In genomic region chr12:47837190-47838171, GRCh38 we compare ENCODE assay signal across 8 cellular contexts. TPM values are rescaled to one million over a fixed set of nuclear protein-coding genes. Genes with fewer than 3 reads are reported as not detected.
A peak's percentile ranks its signal among the peaks of the same experiment; 100 is the strongest.
DNase-seq lines count a peak whose midpoint lies in the region; ATAC-seq and TF ChIP-seq lines count a peak whose summit lies in the region.

No MANE protein-coding gene starts in this region.

- peaks cover 61% of the 10 kb centered on the region for H3K4me1 Mint-ChIP-seq in activated naive CD4-positive, alpha-beta T cell treated with anti-CD3 and anti-CD28 coated beads for 36 hours (ENCODE audit: low read depth)

- no peak overlapping the region for H3K4me3 ChIP-seq in DND-41 (ENCODE audit: low read depth in 1 of 2, low read length in 2 of 2)
- no peak overlapping the region for H3K4me3 ChIP-seq in ovary

- H2AFZ ChIP-seq in DND-41 (ENCODE audit: low read depth, low read length) = no peak overlapping the region

- no peaks in the 10 kb centered on the region for H3K9me3 Mint-ChIP-seq in activated naive CD4-positive, alpha-beta T cell treated with anti-CD3 and anti-CD28 coated beads for 36 hours

- 59 to 63% (median 60%) methylated on average over 13 of the region's 13 CpGs for WGBS in ovary, 3 donors

- no peaks in the 10 kb centered on the region for H3K27me3 Mint-ChIP-seq in activated naive CD4-positive, alpha-beta T cell treated with anti-CD3 and anti-CD28 coated beads for 36 hours (ENCODE audit: low read depth)

- TF ChIP-seq EP300 in ovary (IDR thresholded peaks at IDR 0.05) = no peak

- ATAC-seq in DND-41 (ENCODE audit: insufficient read depth, low read depth) (0 out of 3 replicates have a peak, but pooled peaks have one; percentile 23), GM18517 (IDR thresholded peaks at IDR 0.05; ENCODE audit: unreplicated experiment) (no peak), GM19351 (IDR thresholded peaks at IDR 0.05; ENCODE audit: unreplicated experiment) (no peak)

- H3K27ac Mint-ChIP-seq in activated naive CD4-positive, alpha-beta T cell treated with anti-CD3 and anti-CD28 coated beads for 36 hours = peak overlapping the region; percentile 69

- TF ChIP-seq CTCF in DND-41 (IDR thresholded peaks at IDR 0.05; ENCODE audit: borderline replicate concordance, extremely low read depth, low read length, poor library complexity, severe bottlenecking) (peak; percentile 92), ovary (IDR thresholded peaks at IDR 0.05) (peak; percentile 67 to 92 (median 91))

- intact Hi-C loops in activated naive CD4-positive, alpha-beta T cell treated with anti-CD3 and anti-CD28 coated beads for 36 hours (cut with micrococcal nuclease) = loop anchor here (1.0 to 5.0 kb wide), 12 partner anchors 18 to 805 kb away; partner anchors contain the start of genes HDAC7 and TMEM106C
- intact Hi-C loops in ovary (cut with DNase I) = loop anchor here (2.0 to 10.0 kb wide), 8 partner anchors 31 to 120 kb away; no protein-coding TSS in a partner anchor

- H3K27ac ChIP-seq in DND-41 (ENCODE audit: low read length) (no peak overlapping the region), ovary (peak overlapping the region in 1 of 2 donors; percentile 15)

- no peak overlapping the region for H3K4me2 ChIP-seq in DND-41 (ENCODE audit: insufficient read depth, low read length)

- H3K27me3 ChIP-seq in DND-41 (ENCODE audit: insufficient read depth, low read length, poor library complexity) (peaks cover 10% of the 10 kb centered on the region), ovary (no peaks in the 10 kb centered on the region)

- CTCF ChIA-PET in activated naive CD4-positive, alpha-beta T cell treated with anti-CD3 and anti-CD28 coated beads for 36 hours (lab: Charles Lee) = interaction anchor here (0.8 to 22.0 kb wide), 25 partner anchors 8 to 122 kb away, joined by 3 to 848 read pairs (median 9); partner anchors contain the start of genes ENDOU, HDAC7, RAPGEF3 and SLC48A1

- DNase-seq in DND-41 (peak; percentile 56), KBM-7 (peak; percentile 77), RPMI8226 (peak; percentile 70), germinal center (ENCODE audit: low spot score) (peak; percentile 75), ovary (peak; percentile 70 to 84 (median 81))
- DNase-seq in activated naive CD4-positive, alpha-beta T cell treated with anti-CD3 and anti-CD28 coated beads for 36 hours = peak; percentile 77

- H3K36me3 Mint-ChIP-seq in activated naive CD4-positive, alpha-beta T cell treated with anti-CD3 and anti-CD28 coated beads for 36 hours (ENCODE audit: low read depth) = no peaks in the 10 kb centered on the region

- no peak overlapping the region for H3K9ac ChIP-seq in DND-41 (ENCODE audit: low read depth, low read length)

- H3K36me3 ChIP-seq in DND-41 (ENCODE audit: insufficient read depth, low read length) (no peaks in the 10 kb centered on the region), ovary (no peaks in the 10 kb centered on the region)

- H4K20me1 ChIP-seq in DND-41 (ENCODE audit: insufficient read depth, low read length) = no peaks in the 10 kb centered on the region

- H3K4me3 Mint-ChIP-seq in activated naive CD4-positive, alpha-beta T cell treated with anti-CD3 and anti-CD28 coated beads for 36 hours = no peak overlapping the region

- H3K4me1 ChIP-seq in DND-41 (ENCODE audit: insufficient read depth, low read length) (peaks cover 20% of the 10 kb centered on the region), ovary (ENCODE audit: insufficient read depth) (peaks cover 4% of the 10 kb centered on the region)

- no peaks in the 10 kb centered on the region for H3K9me3 ChIP-seq in DND-41 (ENCODE audit: insufficient read depth, low read length, severe bottlenecking)
- no peaks in the 10 kb centered on the region for H3K9me3 ChIP-seq in ovary

- H3K79me2 ChIP-seq in DND-41 (ENCODE audit: insufficient read depth, low read length) = no peaks in the 10 kb centered on the region

- no peak for TF ChIP-seq POLR2A in ovary (IDR thresholded peaks at IDR 0.05)

- in situ Hi-C loops in KBM-7 (cut with MboI; ENCODE audit: low pct_unique_long_range_greater_than_20kb, low sequenced_read_pairs) = loop anchor here (10.0 to 25.0 kb wide), 2 partner anchors 53 to 100 kb away; partner anchors contain the start of gene ENDOU

RNA-seq across cellular contexts. Expression of gene HDAC7, which starts 17.8 kb away (rescaled TPM):
- 100 to 1,000 TPM; 272 to 289 TPM for total RNA-seq in activated naive CD4-positive, alpha-beta T cell treated with anti-CD3 and anti-CD28 coated beads for 36 hours
- 100 to 1,000 TPM in 5 of 7 donors, 10 to 100 TPM in 2; 47.2 to 151 (median 103) TPM for total RNA-seq in ovary
- polyA plus RNA-seq in ovary = 10 to 100 TPM; 40.1 to 79.4 TPM
